ENCODE assay signal across 24 cellular contexts in genomic region chr11:13699041-13699440, GRCh38.
"Had no signal": no experiment of that assay in that cellular context is flagged by ENCODE, and none has a peak within 500 bp of the region (broad histone marks: within the 10 kb centered on the region; RNA-seq: fewer than 3 reads in every experiment).

No MANE protein-coding gene starts in this region.

- H3K27me3 Mint-ChIP-seq: progenitor cell of endocrine pancreas; stimulated activated naive CD8-positive, alpha-beta T cell treated with anti-CD3 and anti-CD28 coated beads, Interleukin-15, amount 100 ng/mL, for 72 hours had no signal

- H3K4me1 ChIP-seq: left lung, parathyroid adenoma, right lobe of liver, suprapubic skin, vagina had no signal

- H3K4me2 ChIP-seq: smooth muscle cell had no signal

- H3K4me3 ChIP-seq: gastrocnemius medialis, left lung, right lobe of liver, smooth muscle cell, suprapubic skin, vagina had no signal

- H3K9me3 Mint-ChIP-seq: endodermal cell; natural killer cell; neural crest cell; stimulated activated naive CD8-positive, alpha-beta T cell treated with anti-CD3 and anti-CD28 coated beads, Interleukin-15, amount 100 ng/mL, for 72 hours had no signal

- H3K4me3 Mint-ChIP-seq: endodermal cell; natural killer cell; neural crest cell; stimulated activated naive CD8-positive, alpha-beta T cell treated with anti-CD3 and anti-CD28 coated beads, Interleukin-15, amount 100 ng/mL, for 72 hours had no signal

- H3K79me2 ChIP-seq: parathyroid adenoma had no signal

- H3K9me3 ChIP-seq: gastrocnemius medialis, left lung, right lobe of liver, suprapubic skin, vagina had no signal

- H3K27ac Mint-ChIP-seq: endodermal cell; progenitor cell of endocrine pancreas; stimulated activated naive CD8-positive, alpha-beta T cell treated with anti-CD3 and anti-CD28 coated beads, Interleukin-15, amount 100 ng/mL, for 72 hours had no signal

- DNase-seq: cerebellar nuclear complex; effector CD8-positive, alpha-beta T cell; endodermal cell; foreskin fibroblast; gastrocnemius medialis; head of caudate nucleus; kidney; left lung; mesendoderm; natural killer cell; right lobe of liver; stimulated activated CD4-positive, alpha-beta T cell treated with anti-CD3 and anti-CD28 coated beads, Interleukin-2, amount 100 ng/mL, for 24 hours; stimulated activated CD4-positive, alpha-beta T cell treated with anti-CD3 and anti-CD28 coated beads, Interleukin-4, amount 100 ng/mL, for 4 hours; stimulated activated naive CD4-positive, alpha-beta T cell; stimulated activated naive CD8-positive, alpha-beta T cell treated with anti-CD3 and anti-CD28 coated beads, Interleukin-15, amount 100 ng/mL, for 72 hours; trophoblast cell had no signal

- H3K36me3 ChIP-seq: right lobe of liver had no signal

- H2AFZ ChIP-seq: parathyroid adenoma had no signal

- ATAC-seq: esophagus mucosa; gastrocnemius medialis; left lung; natural killer cell; right lobe of liver; stimulated activated naive CD8-positive, alpha-beta T cell treated with anti-CD3 and anti-CD28 coated beads, Interleukin-15, amount 100 ng/mL, for 72 hours had no signal

- H3K27ac ChIP-seq: epithelial cell of prostate, gastrocnemius medialis, left lung, parathyroid adenoma, right lobe of liver, suprapubic skin, vagina had no signal

- H3K27me3 ChIP-seq: gastrocnemius medialis, left lung, right lobe of liver, suprapubic skin, vagina had no signal
